Comparison of ENCODE assay signal across 1 cellular context in genomic region chr13:74687452-74688180, GRCh38.
TF ChIP-seq lines count a peak whose summit lies in the region.

No MANE protein-coding gene starts in this region.

TF ChIP-seq in GM23338, 12 proteins besides CTCF, POLR2A, EP300 and RAD21 (continued from another document):
- TF ChIP-seq CREB1 (CRISPR knock-in tag; IDR thresholded peaks at IDR 0.05; ENCODE audit: low read depth) (no peak), ZNF114 (CRISPR knock-in tag; IDR thresholded peaks at IDR 0.05) (no peak), ZNF462 (CRISPR knock-in tag; IDR thresholded peaks at IDR 0.05) (no peak), JUNB (IDR thresholded peaks at IDR 0.05; ENCODE audit: unreplicated experiment) (no peak), NANOG (IDR thresholded peaks at IDR 0.05; ENCODE audit: borderline replicate concordance) (no peak), EZH2phosphoT487 (IDR thresholded peaks at IDR 0.05; ENCODE audit: unreplicated experiment) (no peak), STAT1 (IDR thresholded peaks at IDR 0.05; ENCODE audit: unreplicated experiment) (no peak), POLR2AphosphoS5 (IDR thresholded peaks at IDR 0.05; ENCODE audit: low read depth) (no peak), EZH2 (IDR thresholded peaks at IDR 0.05; ENCODE audit: low read depth, unreplicated experiment) (no peak)
- TF ChIP-seq, protein P1, sequence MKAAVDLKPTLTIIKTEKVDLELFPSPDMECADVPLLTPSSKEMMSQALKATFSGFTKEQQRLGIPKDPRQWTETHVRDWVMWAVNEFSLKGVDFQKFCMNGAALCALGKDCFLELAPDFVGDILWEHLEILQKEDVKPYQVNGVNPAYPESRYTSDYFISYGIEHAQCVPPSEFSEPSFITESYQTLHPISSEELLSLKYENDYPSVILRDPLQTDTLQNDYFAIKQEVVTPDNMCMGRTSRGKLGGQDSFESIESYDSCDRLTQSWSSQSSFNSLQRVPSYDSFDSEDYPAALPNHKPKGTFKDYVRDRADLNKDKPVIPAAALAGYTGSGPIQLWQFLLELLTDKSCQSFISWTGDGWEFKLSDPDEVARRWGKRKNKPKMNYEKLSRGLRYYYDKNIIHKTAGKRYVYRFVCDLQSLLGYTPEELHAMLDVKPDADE (IDR thresholded peaks at IDR 0.05): no peak
- TF ChIP-seq, protein P2, sequence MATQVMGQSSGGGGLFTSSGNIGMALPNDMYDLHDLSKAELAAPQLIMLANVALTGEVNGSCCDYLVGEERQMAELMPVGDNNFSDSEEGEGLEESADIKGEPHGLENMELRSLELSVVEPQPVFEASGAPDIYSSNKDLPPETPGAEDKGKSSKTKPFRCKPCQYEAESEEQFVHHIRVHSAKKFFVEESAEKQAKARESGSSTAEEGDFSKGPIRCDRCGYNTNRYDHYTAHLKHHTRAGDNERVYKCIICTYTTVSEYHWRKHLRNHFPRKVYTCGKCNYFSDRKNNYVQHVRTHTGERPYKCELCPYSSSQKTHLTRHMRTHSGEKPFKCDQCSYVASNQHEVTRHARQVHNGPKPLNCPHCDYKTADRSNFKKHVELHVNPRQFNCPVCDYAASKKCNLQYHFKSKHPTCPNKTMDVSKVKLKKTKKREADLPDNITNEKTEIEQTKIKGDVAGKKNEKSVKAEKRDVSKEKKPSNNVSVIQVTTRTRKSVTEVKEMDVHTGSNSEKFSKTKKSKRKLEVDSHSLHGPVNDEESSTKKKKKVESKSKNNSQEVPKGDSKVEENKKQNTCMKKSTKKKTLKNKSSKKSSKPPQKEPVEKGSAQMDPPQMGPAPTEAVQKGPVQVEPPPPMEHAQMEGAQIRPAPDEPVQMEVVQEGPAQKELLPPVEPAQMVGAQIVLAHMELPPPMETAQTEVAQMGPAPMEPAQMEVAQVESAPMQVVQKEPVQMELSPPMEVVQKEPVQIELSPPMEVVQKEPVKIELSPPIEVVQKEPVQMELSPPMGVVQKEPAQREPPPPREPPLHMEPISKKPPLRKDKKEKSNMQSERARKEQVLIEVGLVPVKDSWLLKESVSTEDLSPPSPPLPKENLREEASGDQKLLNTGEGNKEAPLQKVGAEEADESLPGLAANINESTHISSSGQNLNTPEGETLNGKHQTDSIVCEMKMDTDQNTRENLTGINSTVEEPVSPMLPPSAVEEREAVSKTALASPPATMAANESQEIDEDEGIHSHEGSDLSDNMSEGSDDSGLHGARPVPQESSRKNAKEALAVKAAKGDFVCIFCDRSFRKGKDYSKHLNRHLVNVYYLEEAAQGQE (IDR thresholded peaks at IDR 0.05; ENCODE audit: unreplicated experiment): no peak
